ENCODE assay signal across 9 cellular contexts in genomic region chr2:21042708-21042957, GRCh38. TPM values are rescaled to one million over a fixed set of nuclear protein-coding genes. Genes with fewer than 3 reads are reported as not detected.
"Had no signal": no experiment of that assay in that cellular context is flagged by ENCODE, and none has a peak within 500 bp of the region (broad histone marks: within the 10 kb centered on the region; RNA-seq: fewer than 3 reads in every experiment).

No MANE protein-coding gene starts in this region.

- H3K4me3 Mint-ChIP-seq: activated naive CD4-positive, alpha-beta T cell treated with anti-CD3 and anti-CD28 coated beads for 36 hours; activated naive CD8-positive, alpha-beta T cell treated with anti-CD3 and anti-CD28 coated beads, Interleukin-2, amount 50 U/mL, for 24 hours; stimulated activated effector memory CD8-positive, alpha-beta T cell treated with anti-CD3 and anti-CD28 coated beads, Interleukin-12 subunit alpha, Interleukin-12 subunit beta, amount 100 ng/mL, for 72 hours had no signal

- H3K4me3 ChIP-seq: lung, vagina had no signal

- H3K27me3 ChIP-seq: vagina had no signal

- H3K36me3 Mint-ChIP-seq: immature natural killer cell; mesothelial cell of epicardium; stimulated activated effector memory CD8-positive, alpha-beta T cell treated with anti-CD3 and anti-CD28 coated beads, Interleukin-12 subunit alpha, Interleukin-12 subunit beta, amount 100 ng/mL, for 72 hours had no signal

- H3K27ac ChIP-seq: vagina had no signal

- H3K27ac Mint-ChIP-seq: activated naive CD4-positive, alpha-beta T cell treated with anti-CD3 and anti-CD28 coated beads for 36 hours; activated naive CD8-positive, alpha-beta T cell treated with anti-CD3 and anti-CD28 coated beads, Interleukin-2, amount 50 U/mL, for 24 hours; activated T-helper 2 cell treated with anti-CD3 and anti-CD28 coated beads, Interferon-gamma antibody, Interleukin-2, Interleukin-4, amounts not matched to agents 10 μg/mL and 5 μg/mL and 100 μg/mL, durations not matched to agents 14 hours and 24 hours and 36 hours; immature natural killer cell; mesothelial cell of epicardium; stimulated activated effector memory CD8-positive, alpha-beta T cell treated with anti-CD3 and anti-CD28 coated beads, Interleukin-12 subunit alpha, Interleukin-12 subunit beta, amount 100 ng/mL, for 72 hours had no signal

- H3K4me1 Mint-ChIP-seq: stimulated activated effector memory CD8-positive, alpha-beta T cell treated with anti-CD3 and anti-CD28 coated beads, Interleukin-12 subunit alpha, Interleukin-12 subunit beta, amount 100 ng/mL, for 72 hours had no signal

- H3K36me3 ChIP-seq: vagina had no signal

- H3K9me3 ChIP-seq: vagina had no signal

- H3K4me1 ChIP-seq: vagina had no signal

- H3K9me3 Mint-ChIP-seq: activated naive CD4-positive, alpha-beta T cell treated with anti-CD3 and anti-CD28 coated beads for 36 hours; activated naive CD8-positive, alpha-beta T cell treated with anti-CD3 and anti-CD28 coated beads, Interleukin-2, amount 50 U/mL, for 24 hours; activated T-helper 2 cell treated with anti-CD3 and anti-CD28 coated beads, Interferon-gamma antibody, Interleukin-2, Interleukin-4, amounts not matched to agents 10 μg/mL and 5 μg/mL and 100 μg/mL, durations not matched to agents 14 hours and 24 hours and 36 hours; immature natural killer cell; mesothelial cell of epicardium; neural crest cell; stimulated activated effector memory CD8-positive, alpha-beta T cell treated with anti-CD3 and anti-CD28 coated beads, Interleukin-12 subunit alpha, Interleukin-12 subunit beta, amount 100 ng/mL, for 72 hours had no signal

RNA-seq across cellular contexts. Expression of gene APOB, which starts 1.2 kb away (rescaled TPM):
- total RNA-seq: activated naive CD4-positive, alpha-beta T cell treated with anti-CD3 and anti-CD28 coated beads for 36 hours; activated T-helper 2 cell treated with anti-CD3 and anti-CD28 coated beads, Interferon-gamma antibody, Interleukin-2, Interleukin-4, amounts not matched to agents 10 μg/mL and 5 μg/mL and 100 μg/mL, durations not matched to agents 14 hours and 24 hours and 36 hours; vagina had no signal
